Comparison of ENCODE assay signal across 17 cellular contexts in genomic region chr11:26878959-26879581, GRCh38.
DNase-seq lines count a peak whose midpoint lies in the region; ATAC-seq and TF ChIP-seq lines count a peak whose summit lies in the region.
"Had no signal": no experiment of that assay in that cellular context is flagged by ENCODE, and none has a peak within 500 bp of the region (broad histone marks: within the 10 kb centered on the region; RNA-seq: fewer than 3 reads in every experiment).

No MANE protein-coding gene starts in this region.

- POLR2A ChIA-PET in WTC11 (lab: Charles Lee): no interaction called here

- H3K27ac ChIP-seq in HUES6 (ENCODE audit: low read depth, low read length) (no peak overlapping the region), iPS DF 6.9 (ENCODE audit: low read length) (no peak overlapping the region)
- H3K27ac ChIP-seq: A549, C4-2B had no signal

- H3K4me1 Mint-ChIP-seq in WTC11: peaks cover 14% of the 10 kb centered on the region
- no peaks in the 10 kb centered on the region for H3K4me1 Mint-ChIP-seq in T-helper 17 cell
- H3K4me1 Mint-ChIP-seq: CD4-positive, alpha-beta memory T cell had no signal

- H3K4me3 ChIP-seq in HUES6 (ENCODE audit: low read depth, low read length) (0 out of 2 replicates have a peak overlapping the region, but pooled peaks have one; percentile 16), iPS DF 6.9 (ENCODE audit: low read length) (no peak overlapping the region)
- H3K4me3 ChIP-seq: A549, HAP-1, K562 had no signal

- ATAC-seq in WTC11 (peak; percentile 75), T-helper 17 cell (no peak)
- ATAC-seq: A549, K562 had no signal

- no peaks in the 10 kb centered on the region for H3K27me3 ChIP-seq in HUES6 (ENCODE audit: control insufficient read depth, insufficient read depth, low read length)
- H3K27me3 ChIP-seq in iPS DF 6.9 (ENCODE audit: control insufficient read depth, insufficient read depth, low read length): no peaks in the 10 kb centered on the region
- H3K27me3 ChIP-seq: BE2C had no signal

- peaks cover 71% of the 10 kb centered on the region for H3K9me3 Mint-ChIP-seq in WTC11

- no CpG with 5 or more reads among the region's 4 CpGs for WGBS in iPS DF 6.9 (ENCODE audit: insufficient coverage, insufficient read length)

- no peak for TF ChIP-seq CTCF in WTC11 (IDR thresholded peaks at IDR 0.05)

- H3K4me3 Mint-ChIP-seq in WTC11 (no peak overlapping the region), T-helper 17 cell (no peak overlapping the region)
- H3K4me3 Mint-ChIP-seq: CD4-positive, alpha-beta memory T cell had no signal

- H3K27me3 Mint-ChIP-seq in WTC11 (ENCODE audit: low read depth) (peaks cover 3% of the 10 kb centered on the region; the same call in 1 of the 2 replicates), T-helper 17 cell (no peaks in the 10 kb centered on the region)
- H3K27me3 Mint-ChIP-seq: CD4-positive, alpha-beta memory T cell had no signal

- H3K27ac Mint-ChIP-seq in WTC11 (no peak overlapping the region), T-helper 17 cell (no peak overlapping the region)
- H3K27ac Mint-ChIP-seq: CD4-positive, alpha-beta memory T cell had no signal

- H3K36me3 ChIP-seq in HUES6 (ENCODE audit: control insufficient read depth, insufficient read depth, low read length): no peaks in the 10 kb centered on the region; the same call in 1 of the 2 replicates
- H3K36me3 ChIP-seq in iPS DF 6.9 (ENCODE audit: control insufficient read depth, insufficient read depth, low read length): no peaks in the 10 kb centered on the region
- H3K36me3 ChIP-seq: BE2C, HAP-1 had no signal

- H3K9me3 ChIP-seq in HUES6 (ENCODE audit: control insufficient read depth, insufficient read depth, low read depth, low read length) (peaks cover 38% of the 10 kb centered on the region), iPS DF 6.9 (ENCODE audit: control insufficient read depth, insufficient read depth, low read length) (peaks cover 4% of the 10 kb centered on the region; the same call in 1 of the 2 replicates), T-helper 17 cell (ENCODE audit: control insufficient read depth, low read length, poor library complexity, severe bottlenecking) (no peaks in the 10 kb centered on the region)
- H3K9me3 ChIP-seq: A549, BE2C, HAP-1 had no signal

- H3K4me1 ChIP-seq in HUES6 (ENCODE audit: control insufficient read depth, insufficient read depth, low read length): peaks cover 10% of the 10 kb centered on the region
- peaks cover 3% of the 10 kb centered on the region for H3K4me1 ChIP-seq in iPS DF 6.9 (ENCODE audit: control insufficient read depth, insufficient read depth, low read length)
- H3K4me1 ChIP-seq: A549, BE2C, HAP-1 had no signal

- no peak overlapping the region for H3K9ac ChIP-seq in HUES6 (ENCODE audit: low read length)

- H3K36me3 Mint-ChIP-seq in WTC11: peaks cover 57% of the 10 kb centered on the region
- no peaks in the 10 kb centered on the region for H3K36me3 Mint-ChIP-seq in T-helper 17 cell (ENCODE audit: low read depth)
- H3K36me3 Mint-ChIP-seq: CD4-positive, alpha-beta memory T cell had no signal

- DNase-seq in WTC11 (ENCODE audit: low spot score): no peak
- peak; percentile 11 for DNase-seq in iPS DF 6.9 (ENCODE audit: low read depth, low spot score)
- no peak for DNase-seq in T-helper 17 cell
- no peak for DNase-seq in hypothalamus (lab: John Stamatoyannopoulos, UW)
- no peak for DNase-seq in cerebellar cortex (ENCODE audit: low spot score)
- DNase-seq: BE2C; CD4-positive, alpha-beta memory T cell; COR-L47; DMS153; DMS79 treated with DMSO at 0.1 percent for 48 hours; EL; GDM1 had no signal

- CTCF ChIA-PET in WTC11 (lab: Charles Lee): no interaction called here

TF ChIP-seq in WTC11, 78 proteins besides CTCF, POLR2A, EP300 and RAD21 (continues in another document):
- TF ChIP-seq FOXP4 (CRISPR knock-in tag; IDR thresholded peaks at IDR 0.05) (no peak), TP53 (CRISPR knock-in tag; IDR thresholded peaks at IDR 0.05) (no peak), HMGXB4 (CRISPR knock-in tag; IDR thresholded peaks at IDR 0.05) (no peak), EMX1 (CRISPR knock-in tag; IDR thresholded peaks at IDR 0.05) (no peak), ZNF121 (CRISPR knock-in tag; IDR thresholded peaks at IDR 0.05) (no peak), STAT6 (CRISPR knock-in tag; conservative IDR thresholded peaks at IDR 0.05; ENCODE audit: low read depth) (no peak), ZNF138 (CRISPR knock-in tag; conservative IDR thresholded peaks at IDR 0.05) (no peak), NFYB (CRISPR knock-in tag; conservative IDR thresholded peaks at IDR 0.05; ENCODE audit: low read depth) (no peak), AFF4 (CRISPR knock-in tag; IDR thresholded peaks at IDR 0.05; ENCODE audit: borderline replicate concordance) (no peak), ZNF423 (CRISPR knock-in tag; IDR thresholded peaks at IDR 0.05) (no peak), ESRRA (CRISPR knock-in tag; IDR thresholded peaks at IDR 0.05; ENCODE audit: borderline replicate concordance) (no peak)
